Comparison of ENCODE assay signal across 1 cellular context in the genomic region with DNA sequence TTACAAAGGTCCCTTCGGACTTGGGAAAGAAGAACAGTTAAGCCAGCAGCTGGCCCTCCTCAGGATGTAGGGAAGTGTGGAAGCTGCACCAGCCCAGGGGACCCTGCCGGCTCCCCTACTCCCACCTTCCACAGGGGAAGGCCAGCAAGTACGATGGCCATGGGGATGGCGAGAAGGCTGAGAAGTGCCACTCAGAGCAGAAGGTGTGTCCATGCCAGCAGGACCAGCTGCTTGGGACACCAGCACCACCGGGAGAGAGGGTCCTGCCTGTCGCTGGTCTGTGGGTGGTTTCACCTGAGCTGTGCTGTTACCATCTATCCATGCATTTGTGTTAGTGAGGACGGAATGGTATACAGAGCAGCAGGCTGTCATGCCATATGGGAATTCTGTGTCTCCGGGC.
TF ChIP-seq lines count a peak whose summit lies in the region.

No MANE protein-coding gene starts in this region.

TF ChIP-seq in H1, 55 proteins besides CTCF, POLR2A, EP300 and RAD21:
- TF ChIP-seq RBBP5 (IDR thresholded peaks at IDR 0.05; ENCODE audit: borderline replicate concordance, low read depth, low read length) (no peak), NRF1 (IDR thresholded peaks at IDR 0.05; ENCODE audit: low read depth, low read length) (no peak), HDAC2 (IDR thresholded peaks at IDR 0.05; ENCODE audit: borderline replicate concordance in 1 of 2, low read depth in 2 of 2, low read length in 2 of 2) (no peak), RFX5 (IDR thresholded peaks at IDR 0.05; ENCODE audit: borderline replicate concordance, low read depth, low read length) (no peak), NANOG (IDR thresholded peaks at IDR 0.05; ENCODE audit: insufficient read depth, low read depth, low read length, poor library complexity, severe bottlenecking) (no peak), BRCA1 (IDR thresholded peaks at IDR 0.05; ENCODE audit: low read depth, low read length) (no peak), POU5F1 (IDR thresholded peaks at IDR 0.05; ENCODE audit: low read depth, low read length) (no peak), SP4 (IDR thresholded peaks at IDR 0.05; ENCODE audit: low read length) (no peak), JUND (IDR thresholded peaks at IDR 0.05; ENCODE audit: low read length) (no peak), BCL11A (IDR thresholded peaks at IDR 0.05; ENCODE audit: low read depth in 2 of 2, low read length in 2 of 2) (no peak), CBX5 (IDR thresholded peaks at IDR 0.05; ENCODE audit: low read depth, low read length) (no peak), JUN (IDR thresholded peaks at IDR 0.05; ENCODE audit: low read depth, low read length) (no peak), SUZ12 (IDR thresholded peaks at IDR 0.05; ENCODE audit: low read length) (no peak), CREB1 (IDR thresholded peaks at IDR 0.05) (no peak), TEAD4 (IDR thresholded peaks at IDR 0.05; ENCODE audit: low read depth, low read length) (no peak), FOSL1 (IDR thresholded peaks at IDR 0.05; ENCODE audit: insufficient read depth, low read depth, low read length) (no peak)
- TF ChIP-seq, protein P1, sequence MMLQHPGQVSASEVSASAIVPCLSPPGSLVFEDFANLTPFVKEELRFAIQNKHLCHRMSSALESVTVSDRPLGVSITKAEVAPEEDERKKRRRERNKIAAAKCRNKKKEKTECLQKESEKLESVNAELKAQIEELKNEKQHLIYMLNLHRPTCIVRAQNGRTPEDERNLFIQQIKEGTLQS (IDR thresholded peaks at IDR 0.05; ENCODE audit: insufficient read depth, low read depth, low read length): no peak
- TF ChIP-seq, protein P2, sequence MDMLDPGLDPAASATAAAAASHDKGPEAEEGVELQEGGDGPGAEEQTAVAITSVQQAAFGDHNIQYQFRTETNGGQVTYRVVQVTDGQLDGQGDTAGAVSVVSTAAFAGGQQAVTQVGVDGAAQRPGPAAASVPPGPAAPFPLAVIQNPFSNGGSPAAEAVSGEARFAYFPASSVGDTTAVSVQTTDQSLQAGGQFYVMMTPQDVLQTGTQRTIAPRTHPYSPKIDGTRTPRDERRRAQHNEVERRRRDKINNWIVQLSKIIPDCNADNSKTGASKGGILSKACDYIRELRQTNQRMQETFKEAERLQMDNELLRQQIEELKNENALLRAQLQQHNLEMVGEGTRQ (IDR thresholded peaks at IDR 0.05; ENCODE audit: low read length): no peak
- TF ChIP-seq, protein P3, sequence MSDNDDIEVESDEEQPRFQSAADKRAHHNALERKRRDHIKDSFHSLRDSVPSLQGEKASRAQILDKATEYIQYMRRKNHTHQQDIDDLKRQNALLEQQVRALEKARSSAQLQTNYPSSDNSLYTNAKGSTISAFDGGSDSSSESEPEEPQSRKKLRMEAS (IDR thresholded peaks at IDR 0.05): no peak
